In genomic region chr5:140557965-140558364, GRCh38 we compare ENCODE assay signal across 10 cellular contexts. TPM values are rescaled to one million over a fixed set of nuclear protein-coding genes. Genes with fewer than 3 reads are reported as not detected.
DNase-seq lines count a peak whose midpoint lies in the region; ATAC-seq, FAIRE-seq and TF ChIP-seq lines count a peak whose summit lies in the region.
"Had no signal": no experiment of that assay in that cellular context is flagged by ENCODE, and none has a peak within 500 bp of the region (broad histone marks: within the 10 kb centered on the region; RNA-seq: fewer than 3 reads in every experiment).

No MANE protein-coding gene starts in this region.

- H4K20me1 ChIP-seq in HepG2 (ENCODE audit: insufficient read depth, low read length): no peaks in the 10 kb centered on the region; the same call in 1 of the 2 replicates

- FAIRE-seq in HepG2 (lab: Jason Lieb, UNC): no peak
- FAIRE-seq: bronchial epithelial cell, H54 had no signal

- H3K4me1 Mint-ChIP-seq in activated CD4-positive, alpha-beta T cell treated with anti-CD3 and anti-CD28 coated beads for 36 hours: peaks cover 45% of the 10 kb centered on the region

- peak overlapping the region; percentile 55 for H3K27ac ChIP-seq in HepG2 (ENCODE audit: extremely low read length, insufficient read depth, low read length)
- H3K27ac ChIP-seq in temporal lobe (ENCODE audit: low read depth, low read length): peak overlapping the region; percentile 85

- H3K4me2 ChIP-seq in HepG2 (ENCODE audit: low read depth, low read length): peak overlapping the region; percentile 97

- peaks cover 33% of the 10 kb centered on the region for H3K36me3 Mint-ChIP-seq in activated CD4-positive, alpha-beta T cell treated with anti-CD3 and anti-CD28 coated beads for 36 hours (ENCODE audit: low read depth)
- H3K36me3 Mint-ChIP-seq in activated naive CD4-positive, alpha-beta T cell treated with anti-CD3 and anti-CD28 coated beads, Interleukin-2, amount 50 U/mL, for 72 hours: peaks cover 14 to 29% of the 10 kb centered on the region in 2 donors

- CTCF ChIA-PET in activated CD4-positive, alpha-beta T cell treated with anti-CD3 and anti-CD28 coated beads for 36 hours (lab: Charles Lee): interaction anchor here (0.5 to 1.8 kb wide), 3 partner anchors 10 to 1043 kb away, joined by 3 to 9 read pairs (median 3); partner anchors contain the start of gene EIF4EBP3
- CTCF ChIA-PET in HepG2 (lab: Yijun Ruan, JAX; ENCODE audit: low intra/inter-chr PET ratio, low total read pairs): no interaction called here

- peak overlapping the region; percentile 89 for H3K27ac Mint-ChIP-seq in activated CD4-positive, alpha-beta T cell treated with anti-CD3 and anti-CD28 coated beads for 36 hours
- H3K27ac Mint-ChIP-seq in activated naive CD4-positive, alpha-beta T cell treated with anti-CD3 and anti-CD28 coated beads, Interleukin-2, amount 50 U/mL, for 72 hours: peak overlapping the region; percentile 92 to 98

- BruUV-seq in HepG2 (replicated peaks; lab: Mats Ljungman, UMichigan): no TSS peak

- no peak for TF ChIP-seq CTCF in HepG2 (CRISPR knock-in tag; IDR thresholded peaks at IDR 0.05)

- peaks cover 37% of the 10 kb centered on the region for H3K4me1 ChIP-seq in HepG2 (ENCODE audit: insufficient read depth, low read length)

- in situ Hi-C loops in HepG2 (cut with HindIII; ENCODE audit: extremely low pct_ligation_motif_present, low pct_unique_long_range_greater_than_20kb): no loop called here

- no peaks in the 10 kb centered on the region for H3K9me3 Mint-ChIP-seq in activated CD4-positive, alpha-beta T cell treated with anti-CD3 and anti-CD28 coated beads for 36 hours (ENCODE audit: low read depth)
- peaks cover 0 to 3% of the 10 kb centered on the region in 2 donors for H3K9me3 Mint-ChIP-seq in activated naive CD4-positive, alpha-beta T cell treated with anti-CD3 and anti-CD28 coated beads, Interleukin-2, amount 50 U/mL, for 72 hours

- TF ChIP-seq POLR2A in HepG2 (IDR thresholded peaks at IDR 0.05; ENCODE audit: insufficient read depth in 1 of 2, low read depth in 2 of 2, low read length in 2 of 2): no peak

- H3K4me3 Mint-ChIP-seq in activated CD4-positive, alpha-beta T cell treated with anti-CD3 and anti-CD28 coated beads for 36 hours: peak overlapping the region; percentile 89

- POLR2A ChIA-PET in activated CD4-positive, alpha-beta T cell treated with anti-CD3 and anti-CD28 coated beads for 36 hours (lab: Charles Lee): interaction anchor here (1.3 kb wide), 1 partner anchor 11 kb away, joined by 5 read pairs; the partner anchor contains the start of gene EIF4EBP3
- POLR2A ChIA-PET in HepG2 (lab: Yijun Ruan, JAX): interaction anchor here (1.0 to 3.3 kb wide), 14 partner anchors 9 to 168 kb away, joined by 3 to 70 read pairs (median 7); partner anchors contain the start of genes EIF4EBP3, HARS1, HARS2 and IK

- H3K79me2 ChIP-seq in HepG2 (ENCODE audit: insufficient read depth, low read length): peaks cover 36% of the 10 kb centered on the region

- intact Hi-C loops in activated CD4-positive, alpha-beta T cell treated with anti-CD3 and anti-CD28 coated beads for 36 hours (cut with DNase I, micrococcal nuclease): loop anchor here (1.0 to 10.0 kb wide), 13 partner anchors 11 to 1057 kb away; partner anchors contain the start of genes DIAPH1 (in 2 of the 2), EIF4EBP3 (in 2 of the 2), TMCO6 (in 2 of the 2) and ANKHD1 (in 1 of the 2)
- intact Hi-C loops in HepG2 (cut with micrococcal nuclease; ENCODE audit: unreplicated experiment): loop anchor here (5.0 kb wide), 1 partner anchor 159 kb away; no protein-coding TSS in a partner anchor

- TF ChIP-seq EP300 in HepG2 (IDR thresholded peaks at IDR 0.05; ENCODE audit: low read depth in 2 of 2, low read length in 2 of 2) (no peak), HepG2 (CRISPR knock-in tag; IDR thresholded peaks at IDR 0.05; ENCODE audit: borderline replicate concordance) (no peak)

- 68% methylated on average over 3 of the region's 3 CpGs for WGBS in HepG2 (ENCODE audit: low lambda C conversion rate)

- H3K36me3 ChIP-seq in HepG2 (replicated peaks in 1 of 2; ENCODE audit: control insufficient read depth in 1 of 2, insufficient read depth in 2 of 2, low read length in 2 of 2): peaks cover 0 to 2% of the 10 kb centered on the region in 2 experiments; a peak in 2 of 5 replicates

- H3K27me3 ChIP-seq in HepG2 (ENCODE audit: control insufficient read depth in 1 of 2, insufficient read depth in 2 of 2, low read length in 2 of 2): no peaks in the 10 kb centered on the region

- no peaks in the 10 kb centered on the region for H3K9me3 ChIP-seq in HepG2 (ENCODE audit: low read length)

- peak overlapping the region; percentile 85 for H3K9ac ChIP-seq in HepG2 (ENCODE audit: insufficient read depth, low read depth, low read length)

- peak overlapping the region; percentile 80 to 96 (median 84) for H3K4me3 ChIP-seq in HepG2 (replicated peaks in 1 of 3; ENCODE audit: insufficient read depth in 1 of 3, low read depth in 2 of 3, low read length in 3 of 3)

- H3K27me3 Mint-ChIP-seq in activated CD4-positive, alpha-beta T cell treated with anti-CD3 and anti-CD28 coated beads for 36 hours: no peaks in the 10 kb centered on the region

- H2AFZ ChIP-seq in HepG2 (ENCODE audit: low read length): no peak overlapping the region

- no peak for TF ChIP-seq RAD21 in HepG2 (CRISPR knock-in tag; IDR thresholded peaks at IDR 0.05)

- ATAC-seq in activated CD4-positive, alpha-beta T cell treated with anti-CD3 and anti-CD28 coated beads for 36 hours: no peak
- ATAC-seq in activated naive CD4-positive, alpha-beta T cell treated with anti-CD3 and anti-CD28 coated beads, Interleukin-2, amount 50 U/mL, for 72 hours: peak in 1 of 2 donors; percentile 17
- ATAC-seq in HepG2: no peak

- no peak for DNase-seq in activated CD4-positive, alpha-beta T cell treated with anti-CD3 and anti-CD28 coated beads for 36 hours
- no peak for DNase-seq in activated CD4-positive, alpha-beta T cell treated with anti-CD3 and anti-CD28 coated beads, Interleukin-2, amount 50 U/mL, for 1 hour
- no peak for DNase-seq in activated naive CD4-positive, alpha-beta T cell treated with anti-CD3 and anti-CD28 coated beads, Interleukin-2, amount 50 U/mL, for 72 hours (ENCODE audit: low spot score in 2 of 2)
- DNase-seq in HepG2 (ENCODE audit: low spot score) (no peak), NAMALWA (ENCODE audit: low spot score) (no peak), GM19240 (ENCODE audit: insufficient read length, low spot score) (no peak), SHP77 treated with DMSO at 0.1 percent for 48 hours (lab: John Stamatoyannopoulos, UW) (no peak)

RNA-seq across cellular contexts. Expression of gene SRA1, which starts 0.7 kb away (rescaled TPM):
- total RNA-seq in activated CD4-positive, alpha-beta T cell treated with anti-CD3 and anti-CD28 coated beads for 36 hours: 10 to 100 TPM; 33.2 to 47.3 TPM
- 10 to 100 TPM; 29.3 to 55.0 TPM for total RNA-seq in activated naive CD4-positive, alpha-beta T cell treated with anti-CD3 and anti-CD28 coated beads, Interleukin-2, amount 50 U/mL, for 72 hours
- 32.8 and 38.1 TPM in 2 replicates for total RNA-seq in HepG2 (2016; rRNA removed; fragmentation: Illumina TruSeq; extraction: Trizol)
- total RNA-seq in HepG2 (2016; cell fraction: cytosol; rRNA removed; fragmentation: Illumina TruSeq; extraction: Trizol; ENCODE audit: low read depth): 39.0 and 47.9 TPM in 2 replicates
- 31.9 and 32.7 TPM in 2 replicates for total RNA-seq in HepG2 (2016; cell fraction: insoluble cytoplasmic fraction; rRNA removed; fragmentation: Illumina TruSeq; extraction: Trizol)
- total RNA-seq in HepG2 (2016; cell fraction: membrane; rRNA removed; fragmentation: Illumina TruSeq; extraction: Trizol): 39.6 and 41.8 TPM in 2 replicates
- 15.1 and 15.3 TPM in 2 replicates for total RNA-seq in HepG2 (2016; cell fraction: nucleus; rRNA removed; fragmentation: Illumina TruSeq; extraction: Trizol)
- polyA plus RNA-seq in HepG2 (2011; rRNA removed): 14.2 and 15.6 TPM in 2 replicates
- 16.8 and 19.0 TPM in 2 replicates for polyA plus RNA-seq in HepG2 (2011; cell fraction: cytosol; rRNA removed)
- 9.8 and 10.4 TPM in 2 replicates for polyA plus RNA-seq in HepG2 (2011; cell fraction: nucleus; rRNA removed)
- 11.6 and 17.9 TPM in 2 replicates for polyA plus RNA-seq in HepG2 (2012)
- 62.2 and 65.0 TPM in 2 replicates for polyA plus RNA-seq in HepG2 (2016; cell fraction: cytosol; fragmentation: Illumina TruSeq; extraction: Trizol; ENCODE audit: low read depth)
- 33.8 and 43.4 TPM in 2 replicates for polyA plus RNA-seq in HepG2 (2016; cell fraction: insoluble cytoplasmic fraction; fragmentation: Illumina TruSeq; extraction: Trizol; ENCODE audit: low read depth)
- polyA plus RNA-seq in HepG2 (2016; cell fraction: membrane; fragmentation: Illumina TruSeq; extraction: Trizol; ENCODE audit: low read depth): 38.5 and 50.1 TPM in 2 replicates
- polyA plus RNA-seq in HepG2 (2016; cell fraction: nucleus; fragmentation: Illumina TruSeq; extraction: Trizol; ENCODE audit: insufficient read depth, low read depth): 26.2 and 27.3 TPM in 2 replicates
- polyA minus RNA-seq in HepG2 (2011; rRNA and poly(A)+ RNA removed; ENCODE audit: low replicate concordance): 8.3 and 20.3 TPM in 2 replicates
- 8.6 and 9.0 TPM in 2 replicates for polyA minus RNA-seq in HepG2 (2011; cell fraction: cytosol; rRNA and poly(A)+ RNA removed)
- polyA minus RNA-seq in HepG2 (2011; cell fraction: nucleus; rRNA and poly(A)+ RNA removed): 10.8 and 11.3 TPM in 2 replicates
- total RNA-seq in temporal lobe: 14.3 TPM

RNA-seq across cellular contexts. Expression of gene APBB3, which starts 6.4 kb away (rescaled TPM):
- total RNA-seq in activated CD4-positive, alpha-beta T cell treated with anti-CD3 and anti-CD28 coated beads for 36 hours: 10 to 100 TPM; 12.8 to 19.0 TPM
- total RNA-seq in activated naive CD4-positive, alpha-beta T cell treated with anti-CD3 and anti-CD28 coated beads, Interleukin-2, amount 50 U/mL, for 72 hours: 10 to 100 TPM; 36.6 to 38.1 TPM
- total RNA-seq in HepG2 (2016; rRNA removed; fragmentation: Illumina TruSeq; extraction: Trizol) (0.22 and 0.38 TPM in 2 replicates), temporal lobe (26.6 TPM)
- total RNA-seq in HepG2 (2016; cell fraction: cytosol; rRNA removed; fragmentation: Illumina TruSeq; extraction: Trizol; ENCODE audit: low read depth): not detected in 2 replicates
- 0.24 TPM in 1 of 2 replicates, not detected in the other for total RNA-seq in HepG2 (2016; cell fraction: insoluble cytoplasmic fraction; rRNA removed; fragmentation: Illumina TruSeq; extraction: Trizol)
- not detected in 2 replicates for total RNA-seq in HepG2 (2016; cell fraction: membrane; rRNA removed; fragmentation: Illumina TruSeq; extraction: Trizol)
- 0.43 and 0.78 TPM in 2 replicates for total RNA-seq in HepG2 (2016; cell fraction: nucleus; rRNA removed; fragmentation: Illumina TruSeq; extraction: Trizol)
- 0.78 and 1.4 TPM in 2 replicates for polyA plus RNA-seq in HepG2 (2011; rRNA removed)
- 0.17 and 0.21 TPM in 2 replicates for polyA plus RNA-seq in HepG2 (2011; cell fraction: cytosol; rRNA removed)
- polyA plus RNA-seq in HepG2 (2011; cell fraction: nucleus; rRNA removed): 9.0 and 9.1 TPM in 2 replicates
- 0.38 and 0.51 TPM in 2 replicates for polyA plus RNA-seq in HepG2 (2012)
- not detected in 2 replicates for polyA plus RNA-seq in HepG2 (2016; cell fraction: cytosol; fragmentation: Illumina TruSeq; extraction: Trizol; ENCODE audit: low read depth)
- not detected in 2 replicates for polyA plus RNA-seq in HepG2 (2016; cell fraction: insoluble cytoplasmic fraction; fragmentation: Illumina TruSeq; extraction: Trizol; ENCODE audit: low read depth)
- polyA plus RNA-seq in HepG2 (2016; cell fraction: membrane; fragmentation: Illumina TruSeq; extraction: Trizol; ENCODE audit: low read depth): not detected in 2 replicates
- 1.9 and 2.0 TPM in 2 replicates for polyA plus RNA-seq in HepG2 (2016; cell fraction: nucleus; fragmentation: Illumina TruSeq; extraction: Trizol; ENCODE audit: insufficient read depth, low read depth)
- polyA minus RNA-seq in HepG2 (2011; rRNA and poly(A)+ RNA removed; ENCODE audit: low replicate concordance): 0.68 and 26.5 TPM in 2 replicates
- 0.70 TPM in 1 of 2 replicates, not detected in the other for polyA minus RNA-seq in HepG2 (2011; cell fraction: cytosol; rRNA and poly(A)+ RNA removed)
- polyA minus RNA-seq in HepG2 (2011; cell fraction: nucleus; rRNA and poly(A)+ RNA removed): 1.3 and 3.2 TPM in 2 replicates

RNA-seq across cellular contexts. Expression of gene SLC35A4, which starts 6.7 kb away (rescaled TPM):
- total RNA-seq in activated CD4-positive, alpha-beta T cell treated with anti-CD3 and anti-CD28 coated beads for 36 hours: 10 to 100 TPM; 61.8 to 65.4 TPM
- total RNA-seq in activated naive CD4-positive, alpha-beta T cell treated with anti-CD3 and anti-CD28 coated beads, Interleukin-2, amount 50 U/mL, for 72 hours: 10 to 100 TPM; 62.5 to 70.3 TPM
- total RNA-seq in HepG2 (2016; rRNA removed; fragmentation: Illumina TruSeq; extraction: Trizol) (0.71 and 0.95 TPM in 2 replicates), temporal lobe (4.7 TPM)
- 0.18 and 0.20 TPM in 2 replicates for total RNA-seq in HepG2 (2016; cell fraction: cytosol; rRNA removed; fragmentation: Illumina TruSeq; extraction: Trizol; ENCODE audit: low read depth)
- 0.55 and 1.4 TPM in 2 replicates for total RNA-seq in HepG2 (2016; cell fraction: insoluble cytoplasmic fraction; rRNA removed; fragmentation: Illumina TruSeq; extraction: Trizol)
- 1.3 TPM in 2 replicates for total RNA-seq in HepG2 (2016; cell fraction: membrane; rRNA removed; fragmentation: Illumina TruSeq; extraction: Trizol)
- 0.50 and 1.2 TPM in 2 replicates for total RNA-seq in HepG2 (2016; cell fraction: nucleus; rRNA removed; fragmentation: Illumina TruSeq; extraction: Trizol)
- 4.0 and 5.0 TPM in 2 replicates for polyA plus RNA-seq in HepG2 (2011; rRNA removed)
- 2.0 and 2.4 TPM in 2 replicates for polyA plus RNA-seq in HepG2 (2011; cell fraction: cytosol; rRNA removed)
- polyA plus RNA-seq in HepG2 (2011; cell fraction: nucleus; rRNA removed): 1.8 and 2.8 TPM in 2 replicates
- 1.7 and 2.1 TPM in 2 replicates for polyA plus RNA-seq in HepG2 (2012)
- 0.37 and 0.50 TPM in 2 replicates for polyA plus RNA-seq in HepG2 (2016; cell fraction: cytosol; fragmentation: Illumina TruSeq; extraction: Trizol; ENCODE audit: low read depth)
- polyA plus RNA-seq in HepG2 (2016; cell fraction: insoluble cytoplasmic fraction; fragmentation: Illumina TruSeq; extraction: Trizol; ENCODE audit: low read depth): 1.2 and 1.3 TPM in 2 replicates
- 1.8 TPM in 2 replicates for polyA plus RNA-seq in HepG2 (2016; cell fraction: membrane; fragmentation: Illumina TruSeq; extraction: Trizol; ENCODE audit: low read depth)
- 1.0 and 1.4 TPM in 2 replicates for polyA plus RNA-seq in HepG2 (2016; cell fraction: nucleus; fragmentation: Illumina TruSeq; extraction: Trizol; ENCODE audit: insufficient read depth, low read depth)
- 4.2 and 169 TPM in 2 replicates for polyA minus RNA-seq in HepG2 (2011; rRNA and poly(A)+ RNA removed; ENCODE audit: low replicate concordance)
- 0.79 TPM in 2 replicates for polyA minus RNA-seq in HepG2 (2011; cell fraction: cytosol; rRNA and poly(A)+ RNA removed)
- 1.0 and 1.5 TPM in 2 replicates for polyA minus RNA-seq in HepG2 (2011; cell fraction: nucleus; rRNA and poly(A)+ RNA removed)

RNA-seq across cellular contexts. Expression of gene EIF4EBP3, which starts 10.5 kb away (rescaled TPM):
- 10 to 100 TPM; 15.8 to 17.3 TPM for total RNA-seq in activated CD4-positive, alpha-beta T cell treated with anti-CD3 and anti-CD28 coated beads for 36 hours
- total RNA-seq in activated naive CD4-positive, alpha-beta T cell treated with anti-CD3 and anti-CD28 coated beads, Interleukin-2, amount 50 U/mL, for 72 hours: 10 to 100 TPM; 13.0 to 14.8 TPM
- total RNA-seq in HepG2 (2016; rRNA removed; fragmentation: Illumina TruSeq; extraction: Trizol) (1.7 and 1.9 TPM in 2 replicates), temporal lobe (not detected)
- 0.91 and 1.5 TPM in 2 replicates for total RNA-seq in HepG2 (2016; cell fraction: cytosol; rRNA removed; fragmentation: Illumina TruSeq; extraction: Trizol; ENCODE audit: low read depth)
- total RNA-seq in HepG2 (2016; cell fraction: insoluble cytoplasmic fraction; rRNA removed; fragmentation: Illumina TruSeq; extraction: Trizol): 0.37 and 1.7 TPM in 2 replicates
- total RNA-seq in HepG2 (2016; cell fraction: membrane; rRNA removed; fragmentation: Illumina TruSeq; extraction: Trizol): 1.1 and 1.7 TPM in 2 replicates
- not detected in 2 replicates for total RNA-seq in HepG2 (2016; cell fraction: nucleus; rRNA removed; fragmentation: Illumina TruSeq; extraction: Trizol)
- 0.31 and 0.61 TPM in 2 replicates for polyA plus RNA-seq in HepG2 (2011; rRNA removed)
- polyA plus RNA-seq in HepG2 (2011; cell fraction: cytosol; rRNA removed): 0.54 and 0.85 TPM in 2 replicates
- 1.5 and 2.3 TPM in 2 replicates for polyA plus RNA-seq in HepG2 (2011; cell fraction: nucleus; rRNA removed)
- 1.8 and 6.3 TPM in 2 replicates for polyA plus RNA-seq in HepG2 (2012)
- polyA plus RNA-seq in HepG2 (2016; cell fraction: cytosol; fragmentation: Illumina TruSeq; extraction: Trizol; ENCODE audit: low read depth): 1.5 TPM in 2 replicates
- polyA plus RNA-seq in HepG2 (2016; cell fraction: insoluble cytoplasmic fraction; fragmentation: Illumina TruSeq; extraction: Trizol; ENCODE audit: low read depth): 0.44 and 2.1 TPM in 2 replicates
- polyA plus RNA-seq in HepG2 (2016; cell fraction: membrane; fragmentation: Illumina TruSeq; extraction: Trizol; ENCODE audit: low read depth): 2.5 and 3.0 TPM in 2 replicates
- 9.1 and 9.5 TPM in 2 replicates for polyA plus RNA-seq in HepG2 (2016; cell fraction: nucleus; fragmentation: Illumina TruSeq; extraction: Trizol; ENCODE audit: insufficient read depth, low read depth)
- 2.0 TPM in 1 of 2 replicates, not detected in the other for polyA minus RNA-seq in HepG2 (2011; rRNA and poly(A)+ RNA removed; ENCODE audit: low replicate concordance)
- polyA minus RNA-seq in HepG2 (2011; cell fraction: cytosol; rRNA and poly(A)+ RNA removed): 1.1 and 1.2 TPM in 2 replicates
- not detected in 2 replicates for polyA minus RNA-seq in HepG2 (2011; cell fraction: nucleus; rRNA and poly(A)+ RNA removed)

Comparison
In these comparisons a context has a peak if more than half of its experiments do, and no peak if none do; other contexts are left out.
1. RNA of gene APBB3, which starts 6.4 kb away (total RNA-seq): 36.6 to 38.1 TPM in activated naive CD4-positive, alpha-beta T cell treated with anti-CD3 and anti-CD28 coated beads, Interleukin-2, amount 50 U/mL, for 72 hours, 26.6 TPM in temporal lobe (single experiment) and 12.8 to 19.0 TPM in activated CD4-positive, alpha-beta T cell treated with anti-CD3 and anti-CD28 coated beads for 36 hours; 0.22 to 0.78 TPM in HepG2; every median in the first group is over 4 times any median in the second.
2. RNA of gene SLC35A4, which starts 6.7 kb away (total RNA-seq): 62.5 to 70.3 TPM in activated naive CD4-positive, alpha-beta T cell treated with anti-CD3 and anti-CD28 coated beads, Interleukin-2, amount 50 U/mL, for 72 hours and 61.8 to 65.4 TPM in activated CD4-positive, alpha-beta T cell treated with anti-CD3 and anti-CD28 coated beads for 36 hours; 4.7 TPM in temporal lobe (single experiment) and 0.18 to 1.4 TPM in HepG2; every median in the first group is over 10 times any median in the second.